In the genomic region with DNA sequence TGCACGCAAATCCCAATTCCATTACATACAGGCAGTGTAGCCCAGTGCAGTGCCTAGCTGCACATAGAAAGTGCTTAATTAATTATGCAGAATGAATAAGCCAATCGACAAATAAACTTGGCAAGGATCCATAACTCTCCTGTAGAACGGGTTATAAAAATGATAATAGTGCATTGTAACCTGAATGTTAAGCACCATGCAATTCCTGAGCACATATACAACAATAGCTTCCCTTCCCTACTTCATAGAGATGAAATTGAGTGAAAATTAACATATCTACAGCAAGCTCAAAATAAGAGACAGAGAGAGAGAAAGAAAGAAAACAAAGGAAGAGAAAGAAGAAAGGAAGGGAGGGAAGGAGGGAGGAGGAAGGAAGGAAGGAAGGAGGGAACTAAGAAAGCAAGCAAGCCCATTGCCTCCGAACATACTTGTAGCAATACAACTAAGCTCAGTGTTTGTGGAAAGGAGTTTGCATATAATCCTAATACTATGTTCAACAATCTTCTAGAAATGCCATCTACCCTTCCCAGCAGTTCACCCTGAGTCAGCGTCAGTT, we compare ENCODE assay signal across 29 cellular contexts.
"Had no signal": no experiment of that assay in that cellular context is flagged by ENCODE, and none has a peak within 500 bp of the region (broad histone marks: within the 10 kb centered on the region; RNA-seq: fewer than 3 reads in every experiment).

No MANE protein-coding gene starts in this region.

- H3K27ac Mint-ChIP-seq: mesothelial cell of epicardium; naive B cell; natural killer cell treated with Interleukin-12 subunit alpha and Interleukin-12 subunit beta and Interleukin-15 and Interleukin-18, amount 100 ng/mL, for 72 hours; neural progenitor cell; progenitor cell of endocrine pancreas; stimulated activated effector memory CD8-positive, alpha-beta T cell treated with anti-CD3 and anti-CD28 coated beads, Interleukin-12 subunit alpha, Interleukin-12 subunit beta, amount 100 ng/mL, for 72 hours; type B pancreatic cell had no signal

- H3K27me3 Mint-ChIP-seq: naive B cell; natural killer cell treated with Interleukin-12 subunit alpha and Interleukin-12 subunit beta and Interleukin-15 and Interleukin-18, amount 100 ng/mL, for 72 hours; progenitor cell of endocrine pancreas had no signal

- H2AFZ ChIP-seq: hepatocyte, neural progenitor cell, parathyroid adenoma had no signal

- H3K4me3 ChIP-seq: colonic mucosa, esophagus muscularis mucosa, gastroesophageal sphincter, heart left ventricle, hepatocyte, left lung, mucosa of descending colon, neural progenitor cell, right lobe of liver, testis, tibial artery had no signal

- H3K9me3 Mint-ChIP-seq: type B pancreatic cell had no signal

- H3K4me2 ChIP-seq: hepatocyte, neural progenitor cell had no signal

- H3K79me2 ChIP-seq: hepatocyte, parathyroid adenoma had no signal

- H3K9ac ChIP-seq: neural progenitor cell, parathyroid adenoma had no signal

- H3K27ac ChIP-seq: colonic mucosa, esophagus muscularis mucosa, foreskin keratinocyte, gastroesophageal sphincter, heart left ventricle, hepatocyte, left lung, neural progenitor cell, parathyroid adenoma, right lobe of liver, testis, tibial artery had no signal

- H3K27me3 ChIP-seq: colonic mucosa, esophagus muscularis mucosa, foreskin keratinocyte, gastroesophageal sphincter, heart left ventricle, hepatocyte, left lung, neural progenitor cell, right lobe of liver, testis, tibial artery had no signal

- H3K4me3 Mint-ChIP-seq: mesothelial cell of epicardium; naive B cell; natural killer cell treated with Interleukin-12 subunit alpha and Interleukin-12 subunit beta and Interleukin-15 and Interleukin-18, amount 100 ng/mL, for 72 hours; neural progenitor cell; stimulated activated effector memory CD8-positive, alpha-beta T cell treated with anti-CD3 and anti-CD28 coated beads, Interleukin-12 subunit alpha, Interleukin-12 subunit beta, amount 100 ng/mL, for 72 hours; type B pancreatic cell had no signal

- H3K4me1 Mint-ChIP-seq: naive B cell; stimulated activated effector memory CD8-positive, alpha-beta T cell treated with anti-CD3 and anti-CD28 coated beads, Interleukin-12 subunit alpha, Interleukin-12 subunit beta, amount 100 ng/mL, for 72 hours had no signal

- DNase-seq: colonic mucosa; dermis blood vessel endothelial cell; effector memory CD4-positive, alpha-beta T cell; foreskin keratinocyte; heart left ventricle; left cardiac atrium; left lung; mesenchymal stem cell; mucosa of descending colon; naive B cell; right lobe of liver; small intestine; stimulated activated CD4-positive, alpha-beta T cell treated with anti-CD3 and anti-CD28 coated beads, Interleukin-12 subunit alpha, Interleukin-12 subunit beta, amount 100 ng/mL, for 4 hours; stimulated activated CD4-positive, alpha-beta T cell treated with anti-CD3 and anti-CD28 coated beads, Interleukin-1b, Interleukin-23, amount 100 ng/mL, for 48 hours; stimulated activated CD4-positive, alpha-beta T cell treated with anti-CD3 and anti-CD28 coated beads, Interleukin-4, amount 100 ng/mL, for 1 hour; stimulated activated naive CD4-positive, alpha-beta T cell treated with Interleukin-2 at 50 U/mL for 16 hours; substantia nigra; testis; tibial artery had no signal

- H3K9me3 ChIP-seq: colonic mucosa, esophagus muscularis mucosa, gastroesophageal sphincter, mucosa of descending colon, right lobe of liver, testis, tibial artery had no signal

- H3K36me3 ChIP-seq: colonic mucosa, esophagus muscularis mucosa, gastroesophageal sphincter, heart left ventricle, left lung, neural progenitor cell, right lobe of liver, tibial artery had no signal

- ATAC-seq: foreskin keratinocyte; gastroesophageal sphincter; heart left ventricle; left cardiac atrium; left lung; mucosa of descending colon; natural killer cell treated with Interleukin-12 subunit alpha and Interleukin-12 subunit beta and Interleukin-15 and Interleukin-18, amount 100 ng/mL, for 72 hours; right lobe of liver; stimulated activated effector memory CD8-positive, alpha-beta T cell treated with anti-CD3 and anti-CD28 coated beads, Interleukin-12 subunit alpha, Interleukin-12 subunit beta, amount 100 ng/mL, for 72 hours had no signal

- H3K36me3 Mint-ChIP-seq: mesothelial cell of epicardium; naive B cell; neural progenitor cell; stimulated activated effector memory CD8-positive, alpha-beta T cell treated with anti-CD3 and anti-CD28 coated beads, Interleukin-12 subunit alpha, Interleukin-12 subunit beta, amount 100 ng/mL, for 72 hours; type B pancreatic cell had no signal

- H3K4me1 ChIP-seq: colonic mucosa, esophagus muscularis mucosa, foreskin keratinocyte, gastroesophageal sphincter, heart left ventricle, left lung, neural progenitor cell, parathyroid adenoma, right lobe of liver, testis, tibial artery had no signal
